ENCODE assay signal across 8 cellular contexts in genomic region chr11:73875380-73875779, GRCh38. TPM values are rescaled to one million over a fixed set of nuclear protein-coding genes. Genes with fewer than 3 reads are reported as not detected.
DNase-seq lines count a peak whose midpoint lies in the region; ATAC-seq and TF ChIP-seq lines count a peak whose summit lies in the region.

No MANE protein-coding gene starts in this region.

- H3K4me2 ChIP-seq in IMR-90 (ENCODE audit: low read depth, low read length), result peak overlapping the region; percentile 97

- no peak for TF ChIP-seq RAD21 in IMR-90 (IDR thresholded peaks at IDR 0.05; ENCODE audit: low read length)

- no peaks in the 10 kb centered on the region for H3K9me3 Mint-ChIP-seq in mesothelial cell of epicardium

- H3K18ac ChIP-seq in IMR-90 (ENCODE audit: low read depth, low read length), result no peak overlapping the region

- peaks cover 5% of the 10 kb centered on the region for H3K4me1 ChIP-seq in IMR-90 (ENCODE audit: control insufficient read depth, insufficient read depth, low read length)

- H2BK20ac ChIP-seq in IMR-90 (ENCODE audit: low read depth, low read length), result no peak overlapping the region

- no peaks in the 10 kb centered on the region for H4K20me1 ChIP-seq in IMR-90 (ENCODE audit: insufficient read depth, low read length)

- H4K91ac ChIP-seq in IMR-90 (ENCODE audit: insufficient read depth, low read depth, low read length), result no peak overlapping the region

- H4K8ac ChIP-seq in IMR-90 (ENCODE audit: low read depth in 2 of 2, low read length in 2 of 2), result no peak overlapping the region

- peaks cover 3% of the 10 kb centered on the region; the same call in 1 of the 2 replicates for H3K9me1 ChIP-seq in IMR-90 (ENCODE audit: insufficient read depth, low read length)

- in situ Hi-C loops in IMR-90 (cut with MboI; ENCODE audit: low sequenced_read_pairs), result no loop called here
- in situ Hi-C loops in brain microvascular endothelial cell (cut with HindIII; ENCODE audit: low pct_ligation_motif_present, low sequenced_read_pairs), result no loop called here

- H3K14ac ChIP-seq in IMR-90 (replicated peaks; ENCODE audit: low read depth, low read length), result peak overlapping the region; percentile 20; the same call in 1 of the 2 replicates

- ATAC-seq in IMR-90 (ENCODE audit: low read depth) (no peak), HG02798 (IDR thresholded peaks at IDR 0.05; ENCODE audit: poor library complexity, unreplicated experiment) (no peak), HG02588 (IDR thresholded peaks at IDR 0.05; ENCODE audit: unreplicated experiment) (no peak)

- BruUV-seq in IMR-90 (replicated peaks; lab: Mats Ljungman, UMichigan), result no TSS peak

- WGBS in IMR-90 (ENCODE audit: extremely low coverage in 2 of 2, insufficient read length in 1 of 2), 2 experiments, result 100% methylated on average over 1 of the region's 1 CpG; no CpG with 5 or more reads in 1 of the 2 experiments

- no peak overlapping the region for H3K27ac ChIP-seq in IMR-90 (ENCODE audit: insufficient read depth, low read length)
- peak overlapping the region; percentile 55 for H3K27ac ChIP-seq in brain microvascular endothelial cell

- H3K79me1 ChIP-seq in IMR-90 (ENCODE audit: low read depth in 1 of 2, low read length in 2 of 2), result peaks cover 33 to 55% of the 10 kb centered on the region in 2 experiments

- H3K27me3 Mint-ChIP-seq in mesothelial cell of epicardium (ENCODE audit: low read depth), result no peaks in the 10 kb centered on the region

- H2BK5ac ChIP-seq in IMR-90 (ENCODE audit: low read depth, low read length, poor library complexity, severe bottlenecking), result no peak overlapping the region

- H3K36me3 ChIP-seq in BJ (ENCODE audit: control insufficient read depth, insufficient read depth, low read length) (peaks cover 3% of the 10 kb centered on the region), IMR-90 (ENCODE audit: control insufficient read depth, insufficient read depth, low read length) (peaks cover 13% of the 10 kb centered on the region), brain microvascular endothelial cell (replicated peaks) (peaks cover 15% of the 10 kb centered on the region)

- no peak overlapping the region for H4K5ac ChIP-seq in IMR-90 (ENCODE audit: low read depth, low read length)

- no peak overlapping the region for H2AFZ ChIP-seq in IMR-90 (replicated peaks; ENCODE audit: low read length, poor library complexity)

- peak overlapping the region; percentile 41; the same call in 1 of the 2 replicates for H3K23ac ChIP-seq in IMR-90 (ENCODE audit: low read depth, low read length)

- POLR2A ChIA-PET in BJ (lab: Charles Lee), result no interaction called here
- POLR2A ChIA-PET in IMR-90 (lab: Charles Lee; ENCODE audit: unreplicated experiment), result no interaction called here

- H3K4me3 ChIP-seq in BJ (ENCODE audit: low read depth, low read length) (peak overlapping the region; percentile 62; the same call in 1 of the 2 replicates), IMR-90 (ENCODE audit: insufficient read depth, low read depth, low read length) (no peak overlapping the region), brain microvascular endothelial cell (ENCODE audit: low read depth, low read length) (peak overlapping the region; percentile 87)

- H2AK9ac ChIP-seq in IMR-90 (replicated peaks; ENCODE audit: low read depth, low read length, poor library complexity), result no peak overlapping the region

- H3K4ac ChIP-seq in IMR-90 (ENCODE audit: low read depth, low read length), result no peak overlapping the region

- no peaks in the 10 kb centered on the region for H3K9me3 ChIP-seq in IMR-90 (ENCODE audit: control insufficient read depth, insufficient read depth, low read length)

- H2AK5ac ChIP-seq in IMR-90 (ENCODE audit: low read depth, low read length), result no peak overlapping the region

- no peaks in the 10 kb centered on the region for H3K27me3 ChIP-seq in BJ (ENCODE audit: control insufficient read depth, insufficient read depth, low read length)
- H3K27me3 ChIP-seq in IMR-90 (ENCODE audit: control insufficient read depth, insufficient read depth, low read length), result no peaks in the 10 kb centered on the region
- H3K27me3 ChIP-seq in brain microvascular endothelial cell (replicated peaks), result no peaks in the 10 kb centered on the region

- H3K27ac Mint-ChIP-seq in mesothelial cell of epicardium, result peak overlapping the region; percentile 99

- H3K9ac ChIP-seq in IMR-90 (ENCODE audit: low read depth, low read length), result peak overlapping the region; percentile 99; the same call in 1 of the 2 replicates

- CTCF ChIA-PET in BJ (lab: Yijun Ruan, JAX) (no interaction called here), IMR-90 (lab: Yijun Ruan, JAX) (no interaction called here)

- peaks cover 25% of the 10 kb centered on the region for H3K4me1 Mint-ChIP-seq in mesothelial cell of epicardium

- no peak overlapping the region for H2BK15ac ChIP-seq in IMR-90 (ENCODE audit: low read depth, low read length)

- H2BK120ac ChIP-seq in IMR-90 (ENCODE audit: low read depth, low read length), result no peak overlapping the region

- intact Hi-C loops in IMR-90 (cut with micrococcal nuclease), result loop anchor here (5.0 kb wide), 1 partner anchor 88 kb away; the partner anchor contains the start of gene MRPL48

- TF ChIP-seq CTCF in BJ (IDR thresholded peaks at IDR 0.05; ENCODE audit: insufficient read depth, low read depth, low read length) (no peak), IMR-90 (conservative IDR thresholded peaks at IDR 0.05; ENCODE audit: low read depth, low read length) (no peak), brain microvascular endothelial cell (IDR thresholded peaks at IDR 0.05; ENCODE audit: low read depth, low read length, missing control alignments) (no peak), mesothelial cell of epicardium (IDR thresholded peaks at IDR 0.05; ENCODE audit: unreplicated experiment) (no peak)

- H3K4me3 Mint-ChIP-seq in mesothelial cell of epicardium, result peak overlapping the region; percentile 97

- dilution Hi-C loops in IMR-90 (cut with HindIII; ENCODE audit: low sequenced_read_pairs, unreplicated experiment), result no loop called here

- DNase-seq in BJ (ENCODE audit: low read depth) (no peak), IMR-90 (no peak), brain microvascular endothelial cell (no peak), mesothelial cell of epicardium (ENCODE audit: low spot score in 2 of 2, unreplicated experiment in 2 of 2) (no peak), NCI-H2107 treated with DMSO at 0.1 percent for 48 hours (lab: John Stamatoyannopoulos, UW; ENCODE audit: unreplicated experiment) (no peak)
- no peak for DNase-seq in stimulated activated CD4-positive, alpha-beta T cell treated with anti-CD3 and anti-CD28 coated beads, Interleukin-15, amount 100 ng/mL, for 24 hours

- no peak overlapping the region for H3K56ac ChIP-seq in IMR-90 (ENCODE audit: extremely low read depth, insufficient read depth, low read length)

- peaks cover 10% of the 10 kb centered on the region for H3K36me3 Mint-ChIP-seq in mesothelial cell of epicardium

- no peak for TF ChIP-seq POLR2A in IMR-90 (IDR thresholded peaks at IDR 0.05; ENCODE audit: low read depth, low read length)

TF ChIP-seq in IMR-90, 13 proteins besides CTCF, POLR2A, EP300 and RAD21:
- no peak for TF ChIP-seq RCOR1 (IDR thresholded peaks at IDR 0.05; ENCODE audit: insufficient replicate concordance, low read length)
- no peak for TF ChIP-seq FOS (IDR thresholded peaks at IDR 0.05; ENCODE audit: low read depth, low read length)
- TF ChIP-seq BHLHE40 (IDR thresholded peaks at IDR 0.05; ENCODE audit: low read depth, low read length), result no peak
- no peak for TF ChIP-seq NFE2L2 (IDR thresholded peaks at IDR 0.05; ENCODE audit: low read depth, low read length)
- no peak for TF ChIP-seq MAZ (IDR thresholded peaks at IDR 0.05; ENCODE audit: borderline replicate concordance, low read depth, low read length)
- TF ChIP-seq SMC3 (IDR thresholded peaks at IDR 0.05; ENCODE audit: low read depth, low read length), result no peak
- TF ChIP-seq RFX5 (IDR thresholded peaks at IDR 0.05; ENCODE audit: low read depth, low read length), result no peak
- no peak for TF ChIP-seq CEBPB (IDR thresholded peaks at IDR 0.05; ENCODE audit: low read depth, low read length)
- no peak for TF ChIP-seq MAFK (IDR thresholded peaks at IDR 0.05; ENCODE audit: low read depth, low read length)
- no peak for TF ChIP-seq ELK1 (IDR thresholded peaks at IDR 0.05; ENCODE audit: borderline replicate concordance, low read depth, low read length)
- TF ChIP-seq CHD1 (IDR thresholded peaks at IDR 0.05; ENCODE audit: low read depth, low read length), result no peak
- no peak for TF ChIP-seq MXI1 (IDR thresholded peaks at IDR 0.05; ENCODE audit: borderline replicate concordance, low read depth, low read length)
- TF ChIP-seq USF2 (IDR thresholded peaks at IDR 0.05; ENCODE audit: low read depth, low read length), result no peak

RNA-seq across cellular contexts. Expression of gene COA4, which starts 1.3 kb away (rescaled TPM):
- 61.6 and 62.5 TPM in 2 replicates for polyA plus RNA-seq in BJ (2011; rRNA removed)
- 29.2 and 41.5 TPM in 2 replicates for polyA minus RNA-seq in BJ (2011; rRNA and poly(A)+ RNA removed)
- total RNA-seq in IMR-90 (2012; rRNA removed), result 78.0 and 95.5 TPM in 2 replicates
- 97.4 and 117 TPM in 2 replicates for polyA plus RNA-seq in IMR-90 (2012; rRNA removed)
- polyA plus RNA-seq in IMR-90 (2012; cell fraction: cytosol; rRNA removed), result 166 and 219 TPM in 2 replicates
- 67.1 and 69.9 TPM in 2 replicates for polyA plus RNA-seq in IMR-90 (2012; cell fraction: nucleus; rRNA removed; ENCODE audit: low replicate concordance)
- 61.3 to 64.0 TPM (median 63.1 TPM) in 3 replicates for total RNA-seq in mesothelial cell of epicardium

RNA-seq across cellular contexts. Expression of gene PAAF1, which starts 1.4 kb away (rescaled TPM):
- 12.2 and 14.7 TPM in 2 replicates for polyA plus RNA-seq in BJ (2011; rRNA removed)
- 7.4 and 8.4 TPM in 2 replicates for polyA minus RNA-seq in BJ (2011; rRNA and poly(A)+ RNA removed)
- total RNA-seq in IMR-90 (2012; rRNA removed), result 15.0 and 15.1 TPM in 2 replicates
- polyA plus RNA-seq in IMR-90 (2012; rRNA removed), result 12.6 and 16.4 TPM in 2 replicates
- polyA plus RNA-seq in IMR-90 (2012; cell fraction: cytosol; rRNA removed), result 4.6 and 6.3 TPM in 2 replicates
- 4.6 and 22.0 TPM in 2 replicates for polyA plus RNA-seq in IMR-90 (2012; cell fraction: nucleus; rRNA removed; ENCODE audit: low replicate concordance)
- total RNA-seq in mesothelial cell of epicardium, result 31.7 to 35.8 TPM (median 34.6 TPM) in 3 replicates
